20 cellular contexts compared by ENCODE assay signal in the genomic region with DNA sequence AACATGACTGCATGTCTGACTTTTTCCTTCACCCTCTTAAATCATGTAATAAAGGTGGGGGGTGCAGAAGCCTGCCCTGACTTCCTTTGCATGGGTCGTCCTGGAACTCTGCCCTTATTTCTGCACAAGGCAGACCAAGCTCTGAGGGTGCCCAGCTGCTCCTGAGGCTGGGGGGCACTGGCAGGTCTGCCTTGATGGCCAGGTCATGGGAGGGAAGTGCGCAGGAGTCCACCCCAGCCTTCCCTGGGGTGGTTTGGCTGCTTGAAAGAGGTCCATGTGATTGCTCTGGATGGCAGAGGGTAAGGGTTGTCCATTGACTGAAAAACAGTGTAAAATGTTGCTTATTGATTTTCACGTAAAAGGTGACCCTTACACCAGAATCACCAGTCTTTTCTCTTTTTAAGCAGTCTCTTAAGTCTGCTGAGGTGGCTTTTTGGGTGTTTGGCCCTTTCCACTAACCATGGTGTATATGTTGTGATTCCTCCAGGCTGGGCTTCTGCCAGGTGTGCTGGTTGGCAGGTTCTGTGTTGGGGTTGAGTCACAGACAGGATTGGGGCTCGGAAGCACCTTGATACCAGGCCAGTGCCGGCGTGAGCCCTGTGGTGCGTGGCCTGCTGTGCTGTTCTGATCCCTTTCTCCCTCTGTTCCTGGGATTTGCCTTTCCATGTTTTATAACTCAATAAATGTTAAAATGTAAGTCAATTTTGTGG. TPM values are rescaled to one million over a fixed set of nuclear protein-coding genes. Genes with fewer than 3 reads are reported as not detected.
DNase-seq lines count a peak whose midpoint lies in the region; ATAC-seq, FAIRE-seq and TF ChIP-seq lines count a peak whose summit lies in the region.
"Had no signal": no experiment of that assay in that cellular context is flagged by ENCODE, and none has a peak within 500 bp of the region (broad histone marks: within the 10 kb centered on the region; RNA-seq: fewer than 3 reads in every experiment).

No MANE protein-coding gene starts in this region.

- no peak overlapping the region for H3K9ac ChIP-seq in GM12878 (ENCODE audit: control insufficient read depth, insufficient read depth, low read length)
- H3K9ac ChIP-seq in neural progenitor cell, result no peak overlapping the region
- H3K9ac ChIP-seq: BLaER1 treated with 17β-estradiol and CSF1 and Interleukin-3, amounts not matched to agents 10 nM and 100 nM; GM23248 had no signal

- peaks cover 10 to 55% (median 52%) of the 10 kb centered on the region in 9 donors for H3K36me3 ChIP-seq in heart left ventricle
- peaks cover 18 to 28% of the 10 kb centered on the region in 2 experiments for H3K36me3 ChIP-seq in GM12878 (ENCODE audit: control insufficient read depth in 2 of 2, insufficient read depth in 2 of 2, low read length in 1 of 2)
- no peaks in the 10 kb centered on the region for H3K36me3 ChIP-seq in neural progenitor cell

- TF ChIP-seq CTCF in heart left ventricle (IDR thresholded peaks at IDR 0.05) (no peak), GM12878 (IDR thresholded peaks at IDR 0.05 in 2 of 3, conservative IDR thresholded peaks at IDR 0.05 in 1 of 3; ENCODE audit: control insufficient read depth in 2 of 3, extremely low read depth in 1 of 3, insufficient read depth in 1 of 3, low read depth in 3 of 3, low read length in 3 of 3) (no peak), neural progenitor cell (IDR thresholded peaks at IDR 0.05) (no peak)

- H3K27ac Mint-ChIP-seq in neural progenitor cell, result peak overlapping the region; percentile 29

- RAD21 ChIA-PET in GM12878 (lab: Charles Lee; ENCODE audit: unreplicated experiment), result no interaction called here

- H3F3A ChIP-seq in neural progenitor cell (ENCODE audit: low read depth), result no peaks in the 10 kb centered on the region

- WGBS in heart left ventricle, 4 donors, result 84 to 91% (median 89%) methylated on average over 7 of the region's 7 CpGs
- 89% methylated on average over 7 of the region's 7 CpGs for WGBS in GM12878 (ENCODE audit: insufficient coverage, insufficient replicate concordance, low lambda C conversion rate, missing lambda C conversion rate)

- H3K27me3 Mint-ChIP-seq in neural progenitor cell (ENCODE audit: insufficient read depth, low read depth), result no peaks in the 10 kb centered on the region
- H3K27me3 Mint-ChIP-seq: CD8-positive, alpha-beta memory T cell had no signal

- H3K79me2 ChIP-seq in GM12878 (ENCODE audit: control insufficient read depth, insufficient read depth, low read length) (no peaks in the 10 kb centered on the region), neural progenitor cell (ENCODE audit: low read depth) (no peaks in the 10 kb centered on the region)

- H3K36me3 Mint-ChIP-seq in neural progenitor cell, result peaks cover 28% of the 10 kb centered on the region

- H3K4me3 Mint-ChIP-seq in neural progenitor cell, result no peak overlapping the region
- H3K4me3 Mint-ChIP-seq: CD8-positive, alpha-beta memory T cell had no signal

- TF ChIP-seq RAD21 in GM12878 (IDR thresholded peaks at IDR 0.05; ENCODE audit: insufficient read depth, low read depth, low read length), result no peak

- DNase-seq in heart left ventricle (no peak), cardiac septum (ENCODE audit: low spot score) (no peak), GM12878 (ENCODE audit: low read depth, low spot score) (no peak), neural progenitor cell (ENCODE audit: low spot score) (no peak), SW480 (ENCODE audit: low spot score) (no peak), LoVo (ENCODE audit: low spot score) (no peak), islet precursor cell (no peak)
- DNase-seq: CD8-positive, alpha-beta memory T cell; GM23248; Kasumi-1; NCI-H1092 treated with DMSO at 0.1 percent for 48 hours; NCI-H146; NCI-H2029 treated with DMSO at 0.1 percent for 48 hours; NCI-H2171; NCI-H526 had no signal

- in situ Hi-C loops in GM12878 (cut with MboI), result no loop called here

- intact Hi-C loops in heart left ventricle (cut with DNase I) (no loop called here), cardiac septum (cut with DNase I) (no loop called here), GM12878 (cut with micrococcal nuclease; ENCODE audit: unreplicated experiment) (no loop called here)

- no peak for TF ChIP-seq POLR2A in heart left ventricle (IDR thresholded peaks at IDR 0.05)
- TF ChIP-seq POLR2A in GM12878 (IDR thresholded peaks at IDR 0.05; ENCODE audit: low read depth, low read length), result no peak

- no peak overlapping the region for H3K4me2 ChIP-seq in GM12878 (ENCODE audit: control insufficient read depth, insufficient read depth)
- H3K4me2 ChIP-seq in neural progenitor cell, result no peak overlapping the region
- H3K4me2 ChIP-seq: BLaER1 treated with 17β-estradiol and CSF1 and Interleukin-3, amounts not matched to agents 10 nM and 100 nM had no signal

- peak in 3 of 4 donors; percentile 37 to 49 (median 47) for ATAC-seq in heart left ventricle
- ATAC-seq in GM12878, result no peak; the same call in 2 of the 3 replicates

- H4K20me1 ChIP-seq in GM12878 (ENCODE audit: control insufficient read depth, insufficient read depth) (no peaks in the 10 kb centered on the region; the same call in 1 of the 2 replicates), neural progenitor cell (ENCODE audit: low read depth) (no peaks in the 10 kb centered on the region)

- no peak for FAIRE-seq in GM12878 (lab: Jason Lieb, UNC)

- no peaks in the 10 kb centered on the region for H3K9me3 ChIP-seq in heart left ventricle
- no peaks in the 10 kb centered on the region for H3K9me3 ChIP-seq in GM12878 (replicated peaks; ENCODE audit: control insufficient read depth, insufficient read depth, low read length)
- no peaks in the 10 kb centered on the region for H3K9me3 ChIP-seq in neural progenitor cell (ENCODE audit: low read depth)
- H3K9me3 ChIP-seq: HAP-1 had no signal

- H3K4me1 Mint-ChIP-seq in neural progenitor cell, result peaks cover 11% of the 10 kb centered on the region
- H3K4me1 Mint-ChIP-seq: CD8-positive, alpha-beta memory T cell had no signal

- SMC1A ChIA-PET in GM12878 (lab: Charles Lee; ENCODE audit: uncharacterized antibody, unreplicated experiment), result interaction anchor here (0.6 to 1.2 kb wide), 2 partner anchors 17 to 192 kb away, joined by 3 to 5 read pairs; no protein-coding TSS in a partner anchor

- POLR2A ChIA-PET in GM12878 (lab: Charles Lee), result no interaction called here

- CTCF ChIA-PET in GM12878 (lab: Yijun Ruan, JAX), result no interaction called here

- H3K27me3 ChIP-seq in heart left ventricle (no peaks in the 10 kb centered on the region), GM12878 (replicated peaks in 1 of 2; ENCODE audit: control insufficient read depth in 2 of 2, insufficient read depth in 2 of 2, low read length in 1 of 2) (no peaks in the 10 kb centered on the region), neural progenitor cell (no peaks in the 10 kb centered on the region)
- H3K27me3 ChIP-seq: BLaER1 treated with 17β-estradiol and CSF1 and Interleukin-3, amounts not matched to agents 10 nM and 100 nM had no signal

- no TSS peak for BruUV-seq in GM12878 (replicated peaks; lab: Mats Ljungman, UMichigan)

- TF ChIP-seq EP300 in GM12878 (IDR thresholded peaks at IDR 0.05; ENCODE audit: borderline replicate concordance in 1 of 2, control insufficient read depth in 1 of 2, low read depth in 2 of 2, low read length in 2 of 2), result no peak

- H3K27ac ChIP-seq in heart left ventricle, result no peak overlapping the region
- no peak overlapping the region for H3K27ac ChIP-seq in GM12878 (ENCODE audit: control insufficient read depth, insufficient read depth)
- H3K27ac ChIP-seq in neural progenitor cell, result no peak overlapping the region
- H3K27ac ChIP-seq: BLaER1 treated with 17β-estradiol and CSF1 and Interleukin-3, amounts not matched to agents 10 nM and 100 nM; GM23248; HL-60; SK-N-MC had no signal

- H3K4me3 ChIP-seq in heart left ventricle (no peak overlapping the region), GM12878 (no peak overlapping the region), neural progenitor cell (no peak overlapping the region)
- H3K4me3 ChIP-seq: BLaER1 treated with 17β-estradiol and CSF1 and Interleukin-3, amounts not matched to agents 10 nM and 100 nM; GM23248; HAP-1; SK-N-MC had no signal

- H3K4me1 ChIP-seq in heart left ventricle, result peaks cover 0 to 8% (median 0%) of the 10 kb centered on the region in 12 donors
- no peaks in the 10 kb centered on the region for H3K4me1 ChIP-seq in GM12878 (ENCODE audit: control insufficient read depth, insufficient read depth, low read length)
- H3K4me1 ChIP-seq in neural progenitor cell, result no peaks in the 10 kb centered on the region
- H3K4me1 ChIP-seq: BLaER1 treated with 17β-estradiol and CSF1 and Interleukin-3, amounts not matched to agents 10 nM and 100 nM; HAP-1 had no signal

- no peaks in the 10 kb centered on the region for H3K9me3 Mint-ChIP-seq in neural progenitor cell
- H3K9me3 Mint-ChIP-seq: CD8-positive, alpha-beta memory T cell had no signal

- H2AFZ ChIP-seq in GM12878 (ENCODE audit: control insufficient read depth, low read depth, low read length) (no peak overlapping the region), neural progenitor cell (replicated peaks) (no peak overlapping the region)
- H2AFZ ChIP-seq: GM23248 had no signal

RNA-seq across cellular contexts. Expression of a gene that starts 19.4 kb away (rescaled TPM):
- total RNA-seq in heart left ventricle (10 to 100 TPM; 30.6 to 66.5 (median 41.4) TPM), cardiac septum (41.2 TPM), GM12878 (2014; rRNA removed) (47.7 and 48.8 TPM in 2 replicates), GM12878 (2014; rRNA removed; fragmentation: Illumina TruSeq; extraction: Trizol) (32.7 and 38.8 TPM in 2 replicates), GM12878 (2021) (67.0 and 67.8 TPM in 2 replicates), neural progenitor cell (ENCODE audit: low replicate concordance) (31.6 and 53.2 TPM in 2 replicates)
- polyA plus RNA-seq in heart left ventricle (10 to 100 TPM; 32.2 to 52.3 TPM), GM12878 (2011; rRNA removed) (23.9 and 35.7 TPM in 2 replicates), GM12878 (2014; fragmentation: Illumina TruSeq; extraction: Trizol) (39.0 and 40.3 TPM in 2 replicates), GM12878 (2014; fragmentation: Nextera tagmentation; extraction: Ambion mirVana) (1 to 10 TPM; 2.1 to 5.8 TPM), GM12878 (2014; rRNA removed) (51.7 and 60.3 TPM in 2 replicates), GM12878 (2016; fragmentation: Nextera tagmentation; extraction: Ambion mirVana) (10 to 100 TPM; 46.1 to 47.1 TPM)
- 75.4 and 90.2 TPM in 2 replicates for total RNA-seq in GM12878 (2013; cell fraction: nucleolus; rRNA removed)
- 41.8 TPM for polyA plus RNA-seq in GM12878 (2011; ENCODE audit: low read depth)
- 42.0 and 50.8 TPM in 2 replicates for polyA plus RNA-seq in GM12878 (2011; cell fraction: cytosol; rRNA removed)
- 179 and 255 TPM in 2 replicates for polyA plus RNA-seq in GM12878 (2011; cell fraction: nucleus; rRNA removed)
- polyA plus RNA-seq in GM12878 (2012), result 57.3 and 77.4 TPM in 2 replicates
- polyA minus RNA-seq in GM12878 (2011; rRNA and poly(A)+ RNA removed), result 65.1 and 79.6 TPM in 2 replicates
- 23.4 and 33.1 TPM in 2 replicates for polyA minus RNA-seq in GM12878 (2011; cell fraction: cytosol; rRNA and poly(A)+ RNA removed)
- 41.0 and 69.0 TPM in 2 replicates for polyA minus RNA-seq in GM12878 (2011; cell fraction: nucleus; rRNA and poly(A)+ RNA removed)

RNA-seq across cellular contexts. Expression of a gene that starts 19.6 kb away (rescaled TPM):
- total RNA-seq in heart left ventricle, result 10 to 100 TPM in 1 of 9 donors, 1 to 10 TPM in 8; 4.6 to 10.5 (median 7.0) TPM
- 10 to 100 TPM in 1 of 2 donors, 1 to 10 TPM in 1; 5.4 to 13.5 TPM for polyA plus RNA-seq in heart left ventricle
- 5.8 TPM for total RNA-seq in cardiac septum
- total RNA-seq in GM12878 (2013; cell fraction: nucleolus; rRNA removed), result 15.0 and 18.1 TPM in 2 replicates
- 13.3 and 15.2 TPM in 2 replicates for total RNA-seq in GM12878 (2014; rRNA removed)
- total RNA-seq in GM12878 (2014; rRNA removed; fragmentation: Illumina TruSeq; extraction: Trizol), result 11.1 TPM in 2 replicates
- 14.0 and 17.2 TPM in 2 replicates for total RNA-seq in GM12878 (2021)
- polyA plus RNA-seq in GM12878 (2011; ENCODE audit: low read depth), result 8.4 TPM
- 24.0 and 42.1 TPM in 2 replicates for polyA plus RNA-seq in GM12878 (2011; rRNA removed)
- polyA plus RNA-seq in GM12878 (2011; cell fraction: cytosol; rRNA removed), result 14.6 and 16.4 TPM in 2 replicates
- polyA plus RNA-seq in GM12878 (2011; cell fraction: nucleus; rRNA removed), result 7.9 and 9.1 TPM in 2 replicates
- 10.7 and 11.5 TPM in 2 replicates for polyA plus RNA-seq in GM12878 (2012)
- polyA plus RNA-seq in GM12878 (2014; fragmentation: Illumina TruSeq; extraction: Trizol), result 16.2 and 16.3 TPM in 2 replicates
- polyA plus RNA-seq in GM12878 (2014; fragmentation: Nextera tagmentation; extraction: Ambion mirVana), result 10 to 100 TPM; 13.8 to 15.5 TPM
- polyA plus RNA-seq in GM12878 (2014; rRNA removed), result 13.4 and 16.9 TPM in 2 replicates
- polyA plus RNA-seq in GM12878 (2016; fragmentation: Nextera tagmentation; extraction: Ambion mirVana), result 10 to 100 TPM; 22.6 TPM
- 9.0 and 10.5 TPM in 2 replicates for polyA minus RNA-seq in GM12878 (2011; rRNA and poly(A)+ RNA removed)
- polyA minus RNA-seq in GM12878 (2011; cell fraction: cytosol; rRNA and poly(A)+ RNA removed), result 4.4 and 5.4 TPM in 2 replicates
- 4.4 and 6.5 TPM in 2 replicates for polyA minus RNA-seq in GM12878 (2011; cell fraction: nucleus; rRNA and poly(A)+ RNA removed)
- total RNA-seq in neural progenitor cell (ENCODE audit: low replicate concordance), result 12.0 and 23.4 TPM in 2 replicates

RNA-seq across cellular contexts. Expression of a gene that starts 50.0 kb away (rescaled TPM):
- 100 to 1,000 TPM in 4 of 9 donors, 10 to 100 TPM in 5; 31.4 to 210 (median 54.7) TPM for total RNA-seq in heart left ventricle
- 100 to 1,000 TPM in 1 of 2 donors, 10 to 100 TPM in 1; 20.5 to 148 TPM for polyA plus RNA-seq in heart left ventricle
- total RNA-seq in cardiac septum, result 37.3 TPM
- total RNA-seq in GM12878 (2013; cell fraction: nucleolus; rRNA removed), result not detected in 2 replicates
- not detected in 2 replicates for total RNA-seq in GM12878 (2014; rRNA removed)
- not detected in 2 replicates for total RNA-seq in GM12878 (2014; rRNA removed; fragmentation: Illumina TruSeq; extraction: Trizol)
- total RNA-seq in GM12878 (2021), result not detected in 2 replicates
- not detected for polyA plus RNA-seq in GM12878 (2011; ENCODE audit: low read depth)
- polyA plus RNA-seq in GM12878 (2011; rRNA removed), result not detected in 2 replicates
- not detected in 2 replicates for polyA plus RNA-seq in GM12878 (2011; cell fraction: cytosol; rRNA removed)
- not detected in 2 replicates for polyA plus RNA-seq in GM12878 (2011; cell fraction: nucleus; rRNA removed)
- not detected in 2 replicates for polyA plus RNA-seq in GM12878 (2012)
- polyA plus RNA-seq in GM12878 (2014; fragmentation: Illumina TruSeq; extraction: Trizol), result not detected in 2 replicates
- not detected for polyA plus RNA-seq in GM12878 (2014; fragmentation: Nextera tagmentation; extraction: Ambion mirVana)
- polyA plus RNA-seq in GM12878 (2014; rRNA removed), result not detected in 2 replicates
- under 1 TPM in 1 of 2 experiments, not detected in 1; 0.15 TPM for polyA plus RNA-seq in GM12878 (2016; fragmentation: Nextera tagmentation; extraction: Ambion mirVana)
- not detected in 2 replicates for polyA minus RNA-seq in GM12878 (2011; rRNA and poly(A)+ RNA removed)
- polyA minus RNA-seq in GM12878 (2011; cell fraction: cytosol; rRNA and poly(A)+ RNA removed), result not detected in 2 replicates
- not detected in 2 replicates for polyA minus RNA-seq in GM12878 (2011; cell fraction: nucleus; rRNA and poly(A)+ RNA removed)
- 0.37 TPM in 1 of 2 replicates, not detected in the other for total RNA-seq in neural progenitor cell (ENCODE audit: low replicate concordance)
- total RNA-seq: CD8-positive, alpha-beta memory T cell; GM23248; HT1080 had no signal
- polyA plus RNA-seq: CD8-positive, alpha-beta memory T cell; GM23248 had no signal

RNA-seq across cellular contexts. Expression of a gene that starts 58.8 kb away (rescaled TPM):
- total RNA-seq in heart left ventricle (100 to 1,000 TPM in 1 of 9 donors, 10 to 100 TPM in 1, 1 to 10 TPM in 6, under 1 TPM in 1; 0.42 to 314 (median 3.6) TPM), cardiac septum (8.3 TPM), GM12878 (2014; rRNA removed) (not detected in 2 replicates), GM12878 (2014; rRNA removed; fragmentation: Illumina TruSeq; extraction: Trizol) (not detected in 2 replicates), GM12878 (2021) (8.7 and 10.8 TPM in 2 replicates), neural progenitor cell (ENCODE audit: low replicate concordance) (not detected in 2 replicates)
- polyA plus RNA-seq in heart left ventricle (1 to 10 TPM; 2.7 to 4.3 TPM), GM12878 (2011; rRNA removed) (not detected in 2 replicates), GM12878 (2014; fragmentation: Illumina TruSeq; extraction: Trizol) (not detected in 2 replicates), GM12878 (2014; fragmentation: Nextera tagmentation; extraction: Ambion mirVana) (not detected), GM12878 (2014; rRNA removed) (0.03 TPM in 1 of 2 replicates, not detected in the other), GM12878 (2016; fragmentation: Nextera tagmentation; extraction: Ambion mirVana) (not detected)
- total RNA-seq in GM12878 (2013; cell fraction: nucleolus; rRNA removed), result not detected in 2 replicates
- polyA plus RNA-seq in GM12878 (2011; ENCODE audit: low read depth), result not detected
- not detected in 2 replicates for polyA plus RNA-seq in GM12878 (2011; cell fraction: cytosol; rRNA removed)
- polyA plus RNA-seq in GM12878 (2011; cell fraction: nucleus; rRNA removed), result not detected in 2 replicates
- 0.14 TPM in 1 of 2 replicates, not detected in the other for polyA plus RNA-seq in GM12878 (2012)
- not detected in 2 replicates for polyA minus RNA-seq in GM12878 (2011; rRNA and poly(A)+ RNA removed)
- not detected in 2 replicates for polyA minus RNA-seq in GM12878 (2011; cell fraction: cytosol; rRNA and poly(A)+ RNA removed)
- not detected in 2 replicates for polyA minus RNA-seq in GM12878 (2011; cell fraction: nucleus; rRNA and poly(A)+ RNA removed)
- total RNA-seq: CD8-positive, alpha-beta memory T cell; GM23248; HT1080 had no signal
- polyA plus RNA-seq: CD8-positive, alpha-beta memory T cell; GM23248 had no signal

RNA-seq across cellular contexts. Expression of a gene that starts 58.9 kb away (rescaled TPM):
- total RNA-seq in heart left ventricle (under 1 TPM in 5 of 9 donors, not detected in 4; 0.09 to 0.77 (median 0.12) TPM), cardiac septum (0.08 TPM), GM12878 (2014; rRNA removed) (1.0 and 1.1 TPM in 2 replicates), GM12878 (2014; rRNA removed; fragmentation: Illumina TruSeq; extraction: Trizol) (0.98 and 1.6 TPM in 2 replicates), GM12878 (2021) (1.8 and 1.9 TPM in 2 replicates), neural progenitor cell (ENCODE audit: low replicate concordance) (0.96 and 12.8 TPM in 2 replicates)
- polyA plus RNA-seq in heart left ventricle (under 1 TPM; 0.12 to 0.57 TPM), GM12878 (2011; rRNA removed) (1.3 and 2.1 TPM in 2 replicates), GM12878 (2014; fragmentation: Illumina TruSeq; extraction: Trizol) (0.67 and 1.1 TPM in 2 replicates), GM12878 (2014; fragmentation: Nextera tagmentation; extraction: Ambion mirVana) (1 to 10 TPM in 1 of 2 experiments, under 1 TPM in 1; 0.40 to 1.5 TPM), GM12878 (2014; rRNA removed) (0.86 and 1.1 TPM in 2 replicates), GM12878 (2016; fragmentation: Nextera tagmentation; extraction: Ambion mirVana) (1 to 10 TPM in 1 of 2 experiments, under 1 TPM in 1; 0.49 to 2.3 TPM)
- total RNA-seq in GM12878 (2013; cell fraction: nucleolus; rRNA removed), result 13.5 and 19.4 TPM in 2 replicates
- 0.85 TPM for polyA plus RNA-seq in GM12878 (2011; ENCODE audit: low read depth)
- polyA plus RNA-seq in GM12878 (2011; cell fraction: cytosol; rRNA removed), result 0.51 and 0.80 TPM in 2 replicates
- polyA plus RNA-seq in GM12878 (2011; cell fraction: nucleus; rRNA removed), result 5.3 and 7.2 TPM in 2 replicates
- polyA plus RNA-seq in GM12878 (2012), result 2.2 and 2.5 TPM in 2 replicates
- polyA minus RNA-seq in GM12878 (2011; rRNA and poly(A)+ RNA removed), result 3.7 and 4.8 TPM in 2 replicates
- 1.1 and 1.9 TPM in 2 replicates for polyA minus RNA-seq in GM12878 (2011; cell fraction: cytosol; rRNA and poly(A)+ RNA removed)
- 2.8 and 5.6 TPM in 2 replicates for polyA minus RNA-seq in GM12878 (2011; cell fraction: nucleus; rRNA and poly(A)+ RNA removed)
- total RNA-seq: GM23248 had no signal
- polyA plus RNA-seq: GM23248 had no signal

Comparison
In these comparisons a context has a peak if more than half of its experiments do, and no peak if none do; other contexts are left out.
1. RNA of a gene that starts 50.0 kb away (total RNA-seq): 31.4 to 210 TPM in heart left ventricle and 37.3 TPM in cardiac septum (single experiment); 0.37 TPM in neural progenitor cell and not detected in GM12878; every median in the first group is over 10 times any median in the second.